ENCODE assay signal across 18 cellular contexts in genomic region chr6:45438156-45438555, GRCh38.
DNase-seq lines count a peak whose midpoint lies in the region; ATAC-seq, FAIRE-seq and TF ChIP-seq lines count a peak whose summit lies in the region.
"Had no signal": no experiment of that assay in that cellular context is flagged by ENCODE, and none has a peak within 500 bp of the region (broad histone marks: within the 10 kb centered on the region; RNA-seq: fewer than 3 reads in every experiment).

No MANE protein-coding gene starts in this region.

- intact Hi-C loops in kidney (cut with DNase I): no loop called here

- H3K27me3 Mint-ChIP-seq in activated T-cell treated with anti-CD3 and anti-CD28 coated beads, Interleukin-2, amount 50 U/mL, for 72 hours (ENCODE audit: low read depth): no peaks in the 10 kb centered on the region
- H3K27me3 Mint-ChIP-seq in chondrocyte (ENCODE audit: low read depth): no peaks in the 10 kb centered on the region

- H3K36me3 Mint-ChIP-seq in activated T-cell treated with anti-CD3 and anti-CD28 coated beads, Interleukin-2, amount 50 U/mL, for 72 hours (ENCODE audit: insufficient read depth in 2 of 2): peaks cover 19 to 51% of the 10 kb centered on the region in 2 donors
- H3K36me3 Mint-ChIP-seq in chondrocyte (ENCODE audit: low read depth): peaks cover 5% of the 10 kb centered on the region

- H3K4me3 Mint-ChIP-seq in activated T-cell treated with anti-CD3 and anti-CD28 coated beads, Interleukin-2, amount 50 U/mL, for 72 hours: peak overlapping the region; percentile 75 to 94
- no peak overlapping the region for H3K4me3 Mint-ChIP-seq in chondrocyte (ENCODE audit: unreplicated experiment)

- no peak for DNase-seq in activated T-cell treated with anti-CD3 and anti-CD28 coated beads, Interleukin-2, amount 50 U/mL, for 72 hours
- DNase-seq in activated T-cell treated with anti-CD3 and anti-CD28 coated beads for 4 hours: no peak
- DNase-seq in chondrocyte (ENCODE audit: low spot score): no peak
- DNase-seq in DMS 273 (lab: John Stamatoyannopoulos, UW; ENCODE audit: unreplicated experiment): no peak
- no peak for DNase-seq in kidney
- DNase-seq: AML-193; body of pancreas; DMS153; dorsolateral prefrontal cortex; left ventricle myocardium superior; NCI-H187 treated with DMSO at 0.1 percent for 48 hours; NCI-H510A; stimulated activated CD4-positive, alpha-beta T cell treated with anti-CD3 and anti-CD28 coated beads, Interleukin-15, amount 100 ng/mL, for 24 hours had no signal

- TF ChIP-seq CTCF in chondrocyte (IDR thresholded peaks at IDR 0.05) (no peak), kidney (IDR thresholded peaks at IDR 0.05; ENCODE audit: borderline replicate concordance, extremely low read depth, insufficient read depth) (no peak)

- H3K9ac ChIP-seq in skeletal muscle satellite cell (ENCODE audit: low read depth, low read length): peak overlapping the region; percentile 69
- H3K9ac ChIP-seq in kidney (ENCODE audit: low read length in 2 of 2): no peak overlapping the region

- H3K4me3 ChIP-seq in skeletal muscle satellite cell (ENCODE audit: low read length) (peak overlapping the region; percentile 55), kidney (ENCODE audit: low read length in 2 of 2) (peak overlapping the region in 1 of 2 donors; percentile 9)
- H3K4me3 ChIP-seq: body of pancreas, dorsolateral prefrontal cortex, prostate gland had no signal

- H3K9me3 ChIP-seq in KOPT-K1 (ENCODE audit: insufficient read depth, low read length, poor library complexity, severe bottlenecking) (no peaks in the 10 kb centered on the region), skeletal muscle satellite cell (replicated peaks; ENCODE audit: low read length) (no peaks in the 10 kb centered on the region), kidney (ENCODE audit: control insufficient read depth in 1 of 2, low read length in 2 of 2) (no peaks in the 10 kb centered on the region)
- H3K9me3 ChIP-seq: body of pancreas, prostate gland had no signal

- H3K36me3 ChIP-seq in KOPT-K1 (ENCODE audit: insufficient read depth, low read length) (peaks cover 36% of the 10 kb centered on the region), skeletal muscle satellite cell (ENCODE audit: insufficient read depth, low read length) (peaks cover 52% of the 10 kb centered on the region), kidney (ENCODE audit: control insufficient read depth in 1 of 2, insufficient read depth in 2 of 2, low read length in 2 of 2) (no peaks in the 10 kb centered on the region)
- H3K36me3 ChIP-seq: prostate gland had no signal

- peak overlapping the region; percentile 97 for H3K27ac Mint-ChIP-seq in activated T-cell treated with anti-CD3 and anti-CD28 coated beads, Interleukin-2, amount 50 U/mL, for 72 hours
- peak overlapping the region; percentile 95 for H3K27ac Mint-ChIP-seq in chondrocyte (ENCODE audit: unreplicated experiment)

- H3K27ac ChIP-seq in KOPT-K1 (ENCODE audit: low read depth, low read length, poor library complexity, severe bottlenecking): peak overlapping the region; percentile 98
- no peak overlapping the region for H3K27ac ChIP-seq in kidney (ENCODE audit: low read depth in 2 of 2, low read length in 2 of 2)
- H3K27ac ChIP-seq: dorsolateral prefrontal cortex, prostate gland had no signal

- H3K4me1 Mint-ChIP-seq in activated T-cell treated with anti-CD3 and anti-CD28 coated beads, Interleukin-2, amount 50 U/mL, for 72 hours (ENCODE audit: low read depth): peaks cover 93% of the 10 kb centered on the region
- H3K4me1 Mint-ChIP-seq in chondrocyte (ENCODE audit: low read depth): peaks cover 72% of the 10 kb centered on the region

- H3K9me3 Mint-ChIP-seq in activated T-cell treated with anti-CD3 and anti-CD28 coated beads, Interleukin-2, amount 50 U/mL, for 72 hours: no peaks in the 10 kb centered on the region
- H3K9me3 Mint-ChIP-seq in chondrocyte (ENCODE audit: low read depth): no peaks in the 10 kb centered on the region

- no peaks in the 10 kb centered on the region for H3K27me3 ChIP-seq in skeletal muscle satellite cell (ENCODE audit: control insufficient read depth, insufficient read depth, low read length)
- H3K27me3 ChIP-seq: body of pancreas had no signal

- FAIRE-seq in kidney (lab: Jason Lieb, UNC): no peak
- FAIRE-seq: GM19239 had no signal

- peak overlapping the region; percentile 76 for H3K4me2 ChIP-seq in skeletal muscle satellite cell (ENCODE audit: low read length)

- H3K4me1 ChIP-seq in skeletal muscle satellite cell (ENCODE audit: control insufficient read depth, insufficient read depth, low read length): peaks cover 82% of the 10 kb centered on the region
- H3K4me1 ChIP-seq in kidney (ENCODE audit: control insufficient read depth in 1 of 2, insufficient read depth in 1 of 2, low read depth in 1 of 2, low read length in 2 of 2): peaks cover 0 to 5% of the 10 kb centered on the region in 2 donors
- H3K4me1 ChIP-seq: body of pancreas, prostate gland had no signal

- no peak for ATAC-seq in activated T-cell treated with anti-CD3 and anti-CD28 coated beads, Interleukin-2, amount 50 U/mL, for 72 hours (replicated peaks in 1 of 2)
- no peak for ATAC-seq in HG03378 (IDR thresholded peaks at IDR 0.05; ENCODE audit: unreplicated experiment)
- ATAC-seq: body of pancreas had no signal
